In genomic region chr9:115636596-115636995, GRCh38 we compare ENCODE assay signal across 23 cellular contexts.
A peak's percentile ranks its signal among the peaks of the same experiment; 100 is the strongest.
DNase-seq lines count a peak whose midpoint lies in the region; TF ChIP-seq lines count a peak whose summit lies in the region.
"Had no signal": no experiment of that assay in that cellular context is flagged by ENCODE, and none has a peak within 500 bp of the region (broad histone marks: within the 10 kb centered on the region; RNA-seq: fewer than 3 reads in every experiment).

No MANE protein-coding gene starts in this region.

- H3K27ac Mint-ChIP-seq in neural progenitor cell, result no peak overlapping the region
- H3K27ac Mint-ChIP-seq: HFFc6, T-cell had no signal

- no peaks in the 10 kb centered on the region for H3F3A ChIP-seq in neural progenitor cell (ENCODE audit: low read depth)

- H3K27me3 ChIP-seq in neural progenitor cell (no peaks in the 10 kb centered on the region), H7 (ENCODE audit: control insufficient read depth, insufficient read depth, low read length) (no peaks in the 10 kb centered on the region)

- H3K36me3 ChIP-seq in neural progenitor cell, result no peaks in the 10 kb centered on the region
- no peaks in the 10 kb centered on the region for H3K36me3 ChIP-seq in H7 (replicated peaks; ENCODE audit: control insufficient read depth, insufficient read depth, low read length)

- no peak overlapping the region for H3K4me3 ChIP-seq in epithelial cell of esophagus (ENCODE audit: low read length)
- H3K4me3 ChIP-seq in neural progenitor cell, result no peak overlapping the region
- no peak overlapping the region for H3K4me3 ChIP-seq in H7 (ENCODE audit: insufficient read depth, low read depth, low read length)

- H3K4me1 Mint-ChIP-seq in neural progenitor cell, result peaks cover 5% of the 10 kb centered on the region
- H3K4me1 Mint-ChIP-seq: CD8-positive, alpha-beta memory T cell; T-cell had no signal

- H3K9ac ChIP-seq in neural progenitor cell, result no peak overlapping the region

- H3K36me3 Mint-ChIP-seq in neural progenitor cell, result no peaks in the 10 kb centered on the region
- H3K36me3 Mint-ChIP-seq: CD8-positive, alpha-beta memory T cell; T-cell had no signal

- H3K27me3 Mint-ChIP-seq in neural progenitor cell (ENCODE audit: insufficient read depth, low read depth), result peaks cover under 1% of the 10 kb centered on the region

- H3K9me3 Mint-ChIP-seq in neural progenitor cell, result peaks cover 2% of the 10 kb centered on the region
- H3K9me3 Mint-ChIP-seq: HFFc6 had no signal

- H3K4me3 Mint-ChIP-seq in neural progenitor cell, result no peak overlapping the region
- H3K4me3 Mint-ChIP-seq: CD8-positive, alpha-beta memory T cell; HFFc6; T-cell had no signal

- TF ChIP-seq CTCF in epithelial cell of esophagus (IDR thresholded peaks at IDR 0.05; ENCODE audit: insufficient read depth, low read depth, low read length, missing control alignments) (no peak), neural progenitor cell (IDR thresholded peaks at IDR 0.05) (no peak)

- H3K27ac ChIP-seq in neural progenitor cell, result no peak overlapping the region
- H3K27ac ChIP-seq: C4-2B had no signal

- H4K20me1 ChIP-seq in neural progenitor cell (ENCODE audit: low read depth), result no peaks in the 10 kb centered on the region

- peak overlapping the region; percentile 61 for H2AFZ ChIP-seq in neural progenitor cell (replicated peaks)

- DNase-seq in NCI-H82 (lab: John Stamatoyannopoulos, UW) (peak; percentile 47), NCI-H82 treated with DMSO at 0.1 percent for 48 hours (lab: John Stamatoyannopoulos, UW; ENCODE audit: unreplicated experiment) (no peak), NCI-H524 treated with DMSO at 0.1 percent for 48 hours (lab: John Stamatoyannopoulos, UW) (peak; percentile 57), epithelial cell of esophagus (ENCODE audit: low read depth) (peak; percentile 44), neural progenitor cell (ENCODE audit: low spot score) (no peak), H7 (no peak), HCEC 1CT (no peak)
- no peak for DNase-seq in activated CD4-positive, CD25-positive, alpha-beta regulatory T cell (lab: John Stamatoyannopoulos, UW)
- DNase-seq: 8988T; Calu3; CD8-positive, alpha-beta memory T cell; DMS53; EL; GF-D8; HFFc6; KBM-7; MM.1S; NCI-H1048; NCI-H1417 treated with DMSO at 0.1 percent for 48 hours; NCI-H1930; NCI-H526 treated with DMSO at 0.1 percent for 48 hours; T-cell had no signal

- peaks cover 6% of the 10 kb centered on the region for H3K4me1 ChIP-seq in neural progenitor cell

- H3K79me2 ChIP-seq in neural progenitor cell (ENCODE audit: low read depth), result no peaks in the 10 kb centered on the region

- H3K9me3 ChIP-seq in neural progenitor cell (ENCODE audit: low read depth), result no peaks in the 10 kb centered on the region

- H3K4me2 ChIP-seq in neural progenitor cell, result no peak overlapping the region

Comparison
In these comparisons a context has a peak if more than half of its experiments do, and no peak if none do; other contexts are left out.
1. DNase-seq: peak in NCI-H82 (single experiment), NCI-H524 treated with DMSO at 0.1 percent for 48 hours (single experiment) and epithelial cell of esophagus (single experiment); none in NCI-H82 treated with DMSO at 0.1 percent for 48 hours (single experiment), neural progenitor cell (single experiment), H7 (single experiment), HCEC 1CT (single experiment) and activated CD4-positive, CD25-positive, alpha-beta regulatory T cell (0 of 4).